8 cellular contexts compared by ENCODE assay signal in genomic region chr16:15907863-15908478, GRCh38. TPM values are rescaled to one million over a fixed set of nuclear protein-coding genes. Genes with fewer than 3 reads are reported as not detected.
A peak's percentile ranks its signal among the peaks of the same experiment; 100 is the strongest.
DNase-seq lines count a peak whose midpoint lies in the region; ATAC-seq, FAIRE-seq and TF ChIP-seq lines count a peak whose summit lies in the region.

No MANE protein-coding gene starts in this region.

- H3K27me3 ChIP-seq in lower lobe of right lung (ENCODE audit: low read depth) = no peaks in the 10 kb centered on the region

- peaks cover 3% of the 10 kb centered on the region for H3K9me3 ChIP-seq in lower lobe of right lung

- H3K4me3 Mint-ChIP-seq in activated T-cell treated with anti-CD3 and anti-CD28 coated beads, Interleukin-2, amount 50 U/mL, for 24 hours = no peak overlapping the region

- no peak overlapping the region for H3K27ac Mint-ChIP-seq in activated T-cell treated with anti-CD3 and anti-CD28 coated beads, Interleukin-2, amount 50 U/mL, for 24 hours

- FAIRE-seq in frontal cortex (lab: Jason Lieb, UNC) = no peak

- intact Hi-C loops in lower lobe of right lung (cut with DNase I) = no loop called here

- peaks cover 3% of the 10 kb centered on the region for H3K9me3 Mint-ChIP-seq in activated T-cell treated with anti-CD3 and anti-CD28 coated beads, Interleukin-2, amount 50 U/mL, for 24 hours

- no peaks in the 10 kb centered on the region for H3K27me3 Mint-ChIP-seq in activated T-cell treated with anti-CD3 and anti-CD28 coated beads, Interleukin-2, amount 50 U/mL, for 24 hours

- H3K4me1 Mint-ChIP-seq in activated T-cell treated with anti-CD3 and anti-CD28 coated beads, Interleukin-2, amount 50 U/mL, for 24 hours (ENCODE audit: low read depth) = peaks cover 13% of the 10 kb centered on the region

- H3K4me1 ChIP-seq in lower lobe of right lung = no peaks in the 10 kb centered on the region

- H3K36me3 Mint-ChIP-seq in activated T-cell treated with anti-CD3 and anti-CD28 coated beads, Interleukin-2, amount 50 U/mL, for 24 hours (ENCODE audit: low read depth) = no peaks in the 10 kb centered on the region

- no peaks in the 10 kb centered on the region for H3K36me3 ChIP-seq in lower lobe of right lung

- DNase-seq in DMS79 (lab: John Stamatoyannopoulos, UW) = peak; percentile 85
- peak; percentile 13 to 54 for DNase-seq in NCI-H446 (lab: John Stamatoyannopoulos, UW)
- peak; percentile 38 for DNase-seq in activated T-cell treated with anti-CD3 and anti-CD28 coated beads, Interleukin-2, amount 50 U/mL, for 24 hours
- no peak for DNase-seq in lower lobe of right lung
- DNase-seq in epidermal melanocyte (ENCODE audit: insufficient read length, low spot score) = no peak
- DNase-seq in frontal cortex (ENCODE audit: low spot score in 2 of 2) = no peak

- no peak overlapping the region for H3K27ac ChIP-seq in lower lobe of right lung

- H3K4me3 ChIP-seq in lower lobe of right lung = no peak overlapping the region

- ATAC-seq in GM19324 (IDR thresholded peaks at IDR 0.05; ENCODE audit: low FRiP score, unreplicated experiment) (peak; percentile 90), HG03066 (IDR thresholded peaks at IDR 0.05; ENCODE audit: low read depth, unreplicated experiment) (peak; percentile 99), lower lobe of right lung (peak; percentile 55 to 69)

- no peak for TF ChIP-seq CTCF in lower lobe of right lung (IDR thresholded peaks at IDR 0.05)

RNA-seq across cellular contexts. Expression of gene CEP20, which starts 19.6 kb away (rescaled TPM):
- total RNA-seq in lower lobe of right lung = 24.1 TPM
- total RNA-seq in frontal cortex = 44.8 TPM

RNA-seq across cellular contexts. Expression of gene ABCC1, which starts 41.4 kb away (rescaled TPM):
- 47.5 TPM for total RNA-seq in lower lobe of right lung
- 8.2 TPM for total RNA-seq in frontal cortex

RNA-seq across cellular contexts. Expression of gene MYH11, which starts 51.1 kb away (rescaled TPM):
- total RNA-seq in lower lobe of right lung (102 TPM), frontal cortex (1.2 TPM)

Comparison
In these comparisons a context has a peak if more than half of its experiments do, and no peak if none do; other contexts are left out.
1. DNase-seq: peak in DMS79 (single experiment), NCI-H446 (2 of 2) and activated T-cell treated with anti-CD3 and anti-CD28 coated beads, Interleukin-2, amount 50 U/mL, for 24 hours (single experiment); none in lower lobe of right lung (single experiment), epidermal melanocyte (single experiment) and frontal cortex (0 of 2).
2. RNA of gene MYH11, which starts 51.1 kb away (total RNA-seq): 102 TPM in lower lobe of right lung (single experiment); 1.2 TPM in frontal cortex (single experiment); every median in the first group is over 10 times any median in the second.
3. Peak in every context shown above with its lines, with median percentiles within 50 percentile points of each other: ATAC-seq.